ENCODE assay signal across 9 cellular contexts in genomic region chr14:97420211-97420610, GRCh38.
"Had no signal": no experiment of that assay in that cellular context is flagged by ENCODE, and none has a peak within 500 bp of the region (broad histone marks: within the 10 kb centered on the region; RNA-seq: fewer than 3 reads in every experiment).

No MANE protein-coding gene starts in this region.

- H3K4me2 ChIP-seq: KMS-11 had no signal

- H3K4me3 Mint-ChIP-seq: IgD-negative memory B cell had no signal

- FAIRE-seq: HepG2, HTR-8/SVneo, K562 had no signal

- H3K4me1 Mint-ChIP-seq: IgD-negative memory B cell had no signal

- H3K27ac Mint-ChIP-seq: IgD-negative memory B cell had no signal

- H3K36me3 Mint-ChIP-seq: IgD-negative memory B cell had no signal

- H3K27ac ChIP-seq: HL-60, KMS-11 had no signal

- DNase-seq: IMR-90, KBM-7, KG1 had no signal

- H3K9ac ChIP-seq: KMS-11 had no signal

- ATAC-seq: HepG2, K562 had no signal

- H3K4me3 ChIP-seq: K562 had no signal
